In genomic region chr3:194256040-194256945, GRCh38 we compare ENCODE assay signal across 10 cellular contexts.
DNase-seq lines count a peak whose midpoint lies in the region; ATAC-seq and TF ChIP-seq lines count a peak whose summit lies in the region.
"Had no signal": no experiment of that assay in that cellular context is flagged by ENCODE, and none has a peak within 500 bp of the region (broad histone marks: within the 10 kb centered on the region; RNA-seq: fewer than 3 reads in every experiment).

No MANE protein-coding gene starts in this region.

- H3K4me1 ChIP-seq in OCI-LY7 (ENCODE audit: insufficient read depth, low read length, poor library complexity, severe bottlenecking) (peaks cover 6% of the 10 kb centered on the region), gastroesophageal sphincter (peaks cover 0 to 2% (median 0%) of the 10 kb centered on the region in 3 donors), spleen (peaks cover 10 to 32% (median 20%) of the 10 kb centered on the region in 6 donors)

- no peaks in the 10 kb centered on the region for H4K20me1 ChIP-seq in OCI-LY7 (ENCODE audit: insufficient read depth, low read length)

- DNase-seq in activated naive CD8-positive, alpha-beta T cell treated with anti-CD3 and anti-CD28 coated beads for 36 hours, result no peak
- DNase-seq in OCI-LY7 (ENCODE audit: low spot score) (no peak), spleen (no peak), midbrain (lab: John Stamatoyannopoulos, UW) (no peak), H4 (ENCODE audit: low spot score) (no peak)
- DNase-seq: NCI-H1694 treated with DMSO at 0.1 percent for 48 hours, NCI-H748 treated with DMSO at 0.1 percent for 48 hours had no signal

- TF ChIP-seq POLR2A in gastroesophageal sphincter (IDR thresholded peaks at IDR 0.05), result no peak
- TF ChIP-seq POLR2A in spleen (IDR thresholded peaks at IDR 0.05), result no peak

- no peaks in the 10 kb centered on the region for H3K79me2 ChIP-seq in OCI-LY7 (ENCODE audit: insufficient read depth, low read depth, low read length)

- H3K4me3 ChIP-seq in OCI-LY7 (ENCODE audit: low read depth, low read length, poor library complexity, severe bottlenecking) (no peak overlapping the region), gastroesophageal sphincter (no peak overlapping the region), spleen (no peak overlapping the region)

- no peaks in the 10 kb centered on the region for H3K27me3 ChIP-seq in gastroesophageal sphincter
- H3K27me3 ChIP-seq in spleen (replicated peaks in 1 of 7), result peaks cover 0 to 4% (median 0%) of the 10 kb centered on the region in 7 donors

- TF ChIP-seq CTCF in OCI-LY7 (conservative IDR thresholded peaks at IDR 0.05; ENCODE audit: low read length) (no peak), gastroesophageal sphincter (IDR thresholded peaks at IDR 0.05) (no peak), spleen (IDR thresholded peaks at IDR 0.05 in 8 of 11, conservative IDR thresholded peaks at IDR 0.05 in 3 of 11) (no peak)

- peaks cover 9% of the 10 kb centered on the region for H3K9me3 ChIP-seq in OCI-LY7 (ENCODE audit: low read length)
- H3K9me3 ChIP-seq in gastroesophageal sphincter, result peaks cover 0 to 6% (median 0%) of the 10 kb centered on the region in 3 donors
- H3K9me3 ChIP-seq in spleen, result peaks cover 0 to 8% (median 7%) of the 10 kb centered on the region in 8 donors

- peaks cover 18% of the 10 kb centered on the region for H3K4me1 Mint-ChIP-seq in activated naive CD8-positive, alpha-beta T cell (ENCODE audit: low read depth)
- H3K4me1 Mint-ChIP-seq in activated naive CD8-positive, alpha-beta T cell treated with anti-CD3 and anti-CD28 coated beads for 36 hours, result peaks cover 9% of the 10 kb centered on the region

- H3K9me3 Mint-ChIP-seq in activated naive CD8-positive, alpha-beta T cell (ENCODE audit: low read depth), result peaks cover 5% of the 10 kb centered on the region
- H3K9me3 Mint-ChIP-seq in activated naive CD8-positive, alpha-beta T cell treated with anti-CD3 and anti-CD28 coated beads for 36 hours, result peaks cover 2% of the 10 kb centered on the region

- no peak overlapping the region for H3K4me3 Mint-ChIP-seq in activated naive CD8-positive, alpha-beta T cell
- H3K4me3 Mint-ChIP-seq in activated naive CD8-positive, alpha-beta T cell treated with anti-CD3 and anti-CD28 coated beads for 36 hours, result no peak overlapping the region

- no peak overlapping the region for H3K27ac ChIP-seq in OCI-LY7 (ENCODE audit: low read depth, low read length, poor library complexity, severe bottlenecking)
- peak overlapping the region in 3 of 4 donors; percentile 15 to 31 (median 17) for H3K27ac ChIP-seq in gastroesophageal sphincter
- peak overlapping the region in 7 of 8 donors; percentile 32 to 72 (median 57) for H3K27ac ChIP-seq in spleen

- POLR2A ChIA-PET in OCI-LY7 (lab: Charles Lee), result no interaction called here

- H3K36me3 ChIP-seq in OCI-LY7 (ENCODE audit: insufficient read depth, low read length), result no peaks in the 10 kb centered on the region
- H3K36me3 ChIP-seq in gastroesophageal sphincter, result no peaks in the 10 kb centered on the region
- no peaks in the 10 kb centered on the region for H3K36me3 ChIP-seq in spleen

- ATAC-seq in gastroesophageal sphincter (no peak), GM21423 (IDR thresholded peaks at IDR 0.05; ENCODE audit: unreplicated experiment) (no peak)

- no TSS peak for BruUV-seq in OCI-LY7 (replicated peaks; lab: Mats Ljungman, UMichigan)

- peak overlapping the region; percentile 82 for H3K27ac Mint-ChIP-seq in activated naive CD8-positive, alpha-beta T cell
- H3K27ac Mint-ChIP-seq in activated naive CD8-positive, alpha-beta T cell treated with anti-CD3 and anti-CD28 coated beads for 36 hours, result no peak overlapping the region

- intact Hi-C loops in OCI-LY7 (cut with micrococcal nuclease; ENCODE audit: unreplicated experiment), result no loop called here
- intact Hi-C loops in spleen (cut with DNase I; ENCODE audit: low total_unique reads), result no loop called here

- peaks cover 2% of the 10 kb centered on the region for H3K36me3 Mint-ChIP-seq in activated naive CD8-positive, alpha-beta T cell
- H3K36me3 Mint-ChIP-seq in activated naive CD8-positive, alpha-beta T cell treated with anti-CD3 and anti-CD28 coated beads for 36 hours, result no peaks in the 10 kb centered on the region

- CTCF ChIA-PET in OCI-LY7 (lab: Charles Lee; ENCODE audit: unreplicated experiment), result no interaction called here

- H3K4me2 ChIP-seq in OCI-LY7 (ENCODE audit: low read length), result no peak overlapping the region

- no peaks in the 10 kb centered on the region for H3K27me3 Mint-ChIP-seq in activated naive CD8-positive, alpha-beta T cell
- H3K27me3 Mint-ChIP-seq in activated naive CD8-positive, alpha-beta T cell treated with anti-CD3 and anti-CD28 coated beads for 36 hours, result no peaks in the 10 kb centered on the region

- H2AFZ ChIP-seq in OCI-LY7 (ENCODE audit: low read length), result peak overlapping the region; percentile 71; the same call in 1 of the 2 replicates

- no peaks in the 10 kb centered on the region for H3K9me2 ChIP-seq in OCI-LY7 (ENCODE audit: insufficient read depth, low read length)

- WGBS in gastroesophageal sphincter (ENCODE audit: low coverage in 1 of 2), 2 donors, result 85 to 100% methylated on average over 2 to 4 of the region's 12 CpGs
- WGBS in spleen, 5 donors, result 85 to 90% (median 87%) methylated on average over 12 of the region's 12 CpGs

- no peak for TF ChIP-seq EP300 in gastroesophageal sphincter (IDR thresholded peaks at IDR 0.05)
